8 cellular contexts compared by ENCODE assay signal in genomic region chr16:85689285-85689949, GRCh38. TPM values are rescaled to one million over a fixed set of nuclear protein-coding genes. Genes with fewer than 3 reads are reported as not detected.
DNase-seq lines count a peak whose midpoint lies in the region; ATAC-seq and TF ChIP-seq lines count a peak whose summit lies in the region.

No MANE protein-coding gene starts in this region.

- in situ Hi-C loops in transverse colon (cut with MboI; ENCODE audit: low pct_ligation_motif_present in 1 of 4, low pct_unique_long_range_greater_than_20kb in 1 of 4, low sequenced_read_pairs in 3 of 4), result no loop called here

- H3K9me3 ChIP-seq in iPS-20b (ENCODE audit: insufficient read depth, low read depth, low read length), result no peaks in the 10 kb centered on the region
- H3K9me3 ChIP-seq in transverse colon, result no peaks in the 10 kb centered on the region

- H3K27ac ChIP-seq in iPS-20b (ENCODE audit: low read length), result no peak overlapping the region
- H3K27ac ChIP-seq in transverse colon, result no peak overlapping the region

- TF ChIP-seq EP300 in transverse colon (IDR thresholded peaks at IDR 0.05; ENCODE audit: low read depth), result no peak

- peaks cover 9% of the 10 kb centered on the region; the same call in 1 of the 2 replicates for H3K36me3 ChIP-seq in iPS-20b (ENCODE audit: insufficient read depth, low read depth, low read length)
- no peaks in the 10 kb centered on the region for H3K36me3 ChIP-seq in transverse colon

- H3K36me3 Mint-ChIP-seq in activated CD4-positive, alpha-beta memory T cell treated with anti-CD3 and anti-CD28 coated beads, Interleukin-2, amount 10 ng/mL, durations not matched to agents 7 days and 5 days (ENCODE audit: low read depth), result peaks cover 11% of the 10 kb centered on the region

- H3K4me3 ChIP-seq in iPS-20b (ENCODE audit: low read length) (peak overlapping the region; percentile 39; the same call in 1 of the 2 replicates), transverse colon (peak overlapping the region in 3 of 4 donors; percentile 49 to 96 (median 64))

- TF ChIP-seq CTCF in transverse colon (IDR thresholded peaks at IDR 0.05), result no peak

- H3K4me3 Mint-ChIP-seq in activated CD4-positive, alpha-beta memory T cell treated with anti-CD3 and anti-CD28 coated beads, Interleukin-2, amount 10 ng/mL, durations not matched to agents 7 days and 5 days, result peak overlapping the region; percentile 65

- H3K9me3 Mint-ChIP-seq in activated CD4-positive, alpha-beta memory T cell treated with anti-CD3 and anti-CD28 coated beads, Interleukin-2, amount 10 ng/mL, durations not matched to agents 7 days and 5 days, result no peaks in the 10 kb centered on the region

- H3K27me3 ChIP-seq in iPS-20b (ENCODE audit: insufficient read depth, low read length), result peaks cover 15% of the 10 kb centered on the region; the same call in 1 of the 2 replicates
- no peaks in the 10 kb centered on the region for H3K27me3 ChIP-seq in transverse colon

- H3K27ac Mint-ChIP-seq in activated CD4-positive, alpha-beta memory T cell treated with anti-CD3 and anti-CD28 coated beads, Interleukin-2, amount 10 ng/mL, durations not matched to agents 7 days and 5 days, result no peak overlapping the region

- peaks cover 4% of the 10 kb centered on the region for H3K27me3 Mint-ChIP-seq in activated CD4-positive, alpha-beta memory T cell treated with anti-CD3 and anti-CD28 coated beads, Interleukin-2, amount 10 ng/mL, durations not matched to agents 7 days and 5 days

- TF ChIP-seq POLR2A in transverse colon (IDR thresholded peaks at IDR 0.05), result no peak

- H3K4me1 Mint-ChIP-seq in activated CD4-positive, alpha-beta memory T cell treated with anti-CD3 and anti-CD28 coated beads, Interleukin-2, amount 10 ng/mL, durations not matched to agents 7 days and 5 days, result peaks cover 18% of the 10 kb centered on the region

- WGBS in transverse colon (ENCODE audit: low coverage in 1 of 2), 2 donors, result 0 to 35% methylated on average over 2 to 27 of the region's 27 CpGs

- peak; percentile 16 for DNase-seq in Right ventricle myocardium superior
- DNase-seq in cardiac septum (ENCODE audit: low spot score), result no peak
- DNase-seq in activated CD4-positive, alpha-beta memory T cell treated with anti-CD3 and anti-CD28 coated beads, Interleukin-2, amount 10 ng/mL, durations not matched to agents 7 days and 5 days, result no peak
- DNase-seq in transverse colon, result no peak
- no peak for DNase-seq in NCI-H1436 treated with DMSO at 0.1 percent for 48 hours (lab: John Stamatoyannopoulos, UW)
- DNase-seq in NCI-H2171 treated with DMSO at 0.1 percent for 48 hours (lab: John Stamatoyannopoulos, UW), result no peak
- no peak for DNase-seq in activated CD8-positive, alpha-beta memory T cell treated with anti-CD3 and anti-CD28 coated beads for 24 hours

- CTCF ChIA-PET in activated CD4-positive, alpha-beta memory T cell treated with anti-CD3 and anti-CD28 coated beads, Interleukin-2, amount 10 ng/mL, durations not matched to agents 7 days and 5 days (lab: Charles Lee), result interaction anchor here (0.5 to 2.1 kb wide), 5 partner anchors 26 to 392 kb away, joined by 3 to 5 read pairs (median 3); no protein-coding TSS in a partner anchor

- POLR2A ChIA-PET in activated CD4-positive, alpha-beta memory T cell treated with anti-CD3 and anti-CD28 coated beads, Interleukin-2, amount 10 ng/mL, durations not matched to agents 7 days and 5 days (lab: Charles Lee), result interaction anchor here (1.2 to 2.0 kb wide), 4 partner anchors 12 to 109 kb away, joined by 3 to 6 read pairs (median 5); no protein-coding TSS in a partner anchor

- intact Hi-C loops in Right ventricle myocardium superior (cut with DNase I) (no loop called here), cardiac septum (cut with DNase I) (no loop called here), transverse colon (cut with DNase I; ENCODE audit: low total_unique reads) (no loop called here)

- H3K4me1 ChIP-seq in iPS-20b (ENCODE audit: insufficient read depth, low read length), result no peaks in the 10 kb centered on the region
- peaks cover 6 to 33% (median 19%) of the 10 kb centered on the region in 4 donors for H3K4me1 ChIP-seq in transverse colon

- no peak for ATAC-seq in Right ventricle myocardium superior (ENCODE audit: poor library complexity)

- no peak overlapping the region for H3K9ac ChIP-seq in iPS-20b (ENCODE audit: low read depth, low read length)

RNA-seq across cellular contexts. Expression of gene GINS2, which starts 0.7 kb away (rescaled TPM):
- total RNA-seq in Right ventricle myocardium superior, result 0.81 TPM
- 0.38 TPM for total RNA-seq in cardiac septum
- total RNA-seq in activated CD4-positive, alpha-beta memory T cell treated with anti-CD3 and anti-CD28 coated beads, Interleukin-2, amount 10 ng/mL, durations not matched to agents 7 days and 5 days, result 10 to 100 TPM; 38.3 to 45.7 TPM
- total RNA-seq in transverse colon, result 1 to 10 TPM in 2 of 4 donors, under 1 TPM in 1, not detected in 1; 1.00 to 4.4 (median 1.2) TPM

Comparison
In these comparisons a context has a peak if more than half of its experiments do, and no peak if none do; other contexts are left out.
1. RNA of gene GINS2, which starts 0.7 kb away (total RNA-seq): 38.3 to 45.7 TPM in activated CD4-positive, alpha-beta memory T cell treated with anti-CD3 and anti-CD28 coated beads, Interleukin-2, amount 10 ng/mL, durations not matched to agents 7 days and 5 days; 1.00 to 4.4 TPM in transverse colon, 0.81 TPM in Right ventricle myocardium superior (single experiment) and 0.38 TPM in cardiac septum (single experiment); every median in the first group is over 4 times any median in the second.